In genomic region chr16:85182774-85183173, GRCh38 we compare ENCODE assay signal across 32 cellular contexts.
"Had no signal": no experiment of that assay in that cellular context is flagged by ENCODE, and none has a peak within 500 bp of the region (broad histone marks: within the 10 kb centered on the region; RNA-seq: fewer than 3 reads in every experiment).

No MANE protein-coding gene starts in this region.

- ATAC-seq: activated CD8-positive, alpha-beta T cell treated with anti-CD3 and anti-CD28 coated beads for 36 hours; activated naive CD8-positive, alpha-beta T cell treated with anti-CD3 and anti-CD28 coated beads, Interleukin-2, amount 50 U/mL, for 24 hours; effector memory CD8-positive, alpha-beta T cell; gastroesophageal sphincter; left cardiac atrium; upper lobe of right lung had no signal

- H3K36me3 ChIP-seq: ovary, prostate gland, thyroid gland, upper lobe of right lung had no signal

- H3K27me3 Mint-ChIP-seq: activated naive CD8-positive, alpha-beta T cell treated with anti-CD3 and anti-CD28 coated beads, Interleukin-2, amount 50 U/mL, for 24 hours had no signal

- H3K4me1 ChIP-seq: prostate gland, upper lobe of right lung had no signal

- H3K9me3 ChIP-seq: ovary, prostate gland, thyroid gland had no signal

- FAIRE-seq: endothelial cell of umbilical vein, keratinocyte had no signal

- H3K4me3 ChIP-seq: gastroesophageal sphincter, ovary, prostate gland, smooth muscle cell, stomach, thyroid gland, upper lobe of right lung had no signal

- H3K9me3 Mint-ChIP-seq: activated naive CD4-positive, alpha-beta T cell treated with anti-CD3 and anti-CD28 coated beads, Interleukin-2, amount 50 U/mL, for 24 hours had no signal

- DNase-seq: activated B cell treated with CpG ODN at 0.5 μM for 24 hours; activated CD4-positive, alpha-beta T cell treated with anti-CD3 and anti-CD28 coated beads, Interleukin-2, amount 50 U/mL, for 1 hour; activated CD8-positive, alpha-beta T cell treated with anti-CD3 and anti-CD28 coated beads for 36 hours; activated naive CD8-positive, alpha-beta T cell treated with anti-CD3 and anti-CD28 coated beads, Interleukin-2, amount 50 U/mL, for 24 hours; activated T-cell treated with anti-CD3 and anti-CD28 coated beads, Interleukin-2, amount 50 U/mL, for 48 hours; amygdala; caudate nucleus; cortex of kidney; effector memory CD8-positive, alpha-beta T cell; head of caudate nucleus; hippocampal formation; left cardiac atrium; natural killer cell; ovary; retina; stimulated activated CD4-positive, alpha-beta T cell treated with anti-CD3 and anti-CD28 coated beads, Interleukin-1b, Interleukin-23, amount 100 ng/mL, for 48 hours; stimulated activated CD4-positive, alpha-beta T cell treated with anti-CD3 and anti-CD28 coated beads, Interleukin-4, amount 100 ng/mL, for 4 hours; stimulated activated CD8-positive, alpha-beta memory T cell treated with anti-CD3 and anti-CD28 coated beads, Interleukin-4, amount 100 ng/mL, for 48 hours; stomach; SW 1271; thyroid gland; upper lobe of right lung had no signal

- H3K27me3 ChIP-seq: gastroesophageal sphincter, ovary, stomach, thyroid gland, upper lobe of right lung had no signal

- H3K27ac ChIP-seq: gastroesophageal sphincter, prostate gland, stomach, thyroid gland, upper lobe of right lung had no signal

- H3K4me1 Mint-ChIP-seq: activated B cell treated with CpG ODN at 0.5 μM for 24 hours; activated naive CD4-positive, alpha-beta T cell treated with anti-CD3 and anti-CD28 coated beads, Interleukin-2, amount 50 U/mL, for 24 hours; activated naive CD8-positive, alpha-beta T cell treated with anti-CD3 and anti-CD28 coated beads, Interleukin-2, amount 50 U/mL, for 24 hours; memory B cell; natural killer cell; stimulated activated memory B cell treated with anti-CD40 and anti-IgM and Interleukin-4, amounts not matched to agents 10 μg/mL and 1 μg/mL and 100 μg/mL, for 72 hours had no signal

- H3K36me3 Mint-ChIP-seq: memory B cell; stimulated activated memory B cell treated with anti-CD40 and anti-IgM and Interleukin-4, amounts not matched to agents 10 μg/mL and 1 μg/mL and 100 μg/mL, for 72 hours had no signal

- H3K27ac Mint-ChIP-seq: activated B cell treated with CpG ODN at 0.5 μM for 24 hours; activated CD8-positive, alpha-beta T cell treated with anti-CD3 and anti-CD28 coated beads for 36 hours; activated naive CD8-positive, alpha-beta T cell treated with anti-CD3 and anti-CD28 coated beads, Interleukin-2, amount 50 U/mL, for 24 hours; activated T-helper 2 cell treated with anti-CD3 and anti-CD28 coated beads, Interferon-gamma antibody, Interleukin-2, Interleukin-4, amounts not matched to agents 10 μg/mL and 5 μg/mL and 100 μg/mL, durations not matched to agents 14 hours and 24 hours and 36 hours; effector memory CD8-positive, alpha-beta T cell; memory B cell; natural killer cell; stimulated activated memory B cell treated with anti-CD40 and anti-IgM and Interleukin-4, amounts not matched to agents 10 μg/mL and 1 μg/mL and 100 μg/mL, for 72 hours; T-helper 1 cell treated with Interleukin-12 subunit alpha and Interleukin-12 subunit beta and Interleukin-4 antibody, amounts not matched to agents 30 μg/mL and 1 μg/mL, for 36 hours had no signal

- H3K4me2 ChIP-seq: smooth muscle cell had no signal

- H3K4me3 Mint-ChIP-seq: activated B cell treated with CpG ODN at 0.5 μM for 24 hours; activated CD8-positive, alpha-beta T cell treated with anti-CD3 and anti-CD28 coated beads for 36 hours; activated naive CD4-positive, alpha-beta T cell treated with anti-CD3 and anti-CD28 coated beads, Interleukin-2, amount 50 U/mL, for 24 hours; activated naive CD8-positive, alpha-beta T cell treated with anti-CD3 and anti-CD28 coated beads, Interleukin-2, amount 50 U/mL, for 24 hours; effector memory CD8-positive, alpha-beta T cell; memory B cell; natural killer cell; stimulated activated memory B cell treated with anti-CD40 and anti-IgM and Interleukin-4, amounts not matched to agents 10 μg/mL and 1 μg/mL and 100 μg/mL, for 72 hours; T-helper 1 cell treated with Interleukin-12 subunit alpha and Interleukin-12 subunit beta and Interleukin-4 antibody, amounts not matched to agents 30 μg/mL and 1 μg/mL, for 36 hours had no signal
